Comparison of ENCODE assay signal across 13 cellular contexts in the genomic region with DNA sequence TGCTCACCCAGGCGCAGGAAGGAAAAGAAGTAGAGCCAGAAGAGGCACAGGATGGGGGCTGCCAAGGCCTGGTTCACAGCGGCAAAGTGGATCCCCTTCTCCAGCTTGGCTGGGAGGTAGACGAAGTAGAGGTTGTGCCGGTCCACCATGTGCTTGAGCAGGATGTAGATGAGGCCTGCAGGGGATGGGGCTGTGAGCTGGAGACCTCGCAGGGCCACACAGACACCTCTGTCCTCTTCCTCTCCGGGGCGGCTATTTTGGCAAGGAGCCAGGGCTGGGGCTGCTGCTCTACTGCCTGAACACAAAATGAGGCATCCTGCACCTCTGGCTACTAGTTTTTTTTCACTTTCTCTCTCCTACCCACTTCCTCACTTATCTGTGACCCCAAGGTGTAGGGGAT. TPM values are rescaled to one million over a fixed set of nuclear protein-coding genes. Genes with fewer than 3 reads are reported as not detected.
A peak's percentile ranks its signal among the peaks of the same experiment; 100 is the strongest.
DNase-seq lines count a peak whose midpoint lies in the region; ATAC-seq and TF ChIP-seq lines count a peak whose summit lies in the region.
"Had no signal": no experiment of that assay in that cellular context is flagged by ENCODE, and none has a peak within 500 bp of the region (broad histone marks: within the 10 kb centered on the region; RNA-seq: fewer than 3 reads in every experiment).

No MANE protein-coding gene starts in this region.

- ATAC-seq in HG02678 (IDR thresholded peaks at IDR 0.05; ENCODE audit: unreplicated experiment) (no peak), HG03342 (IDR thresholded peaks at IDR 0.05; ENCODE audit: unreplicated experiment) (no peak), gastroesophageal sphincter (no peak)
- ATAC-seq: foreskin keratinocyte, GM23338 had no signal

- peaks cover 26 to 53% (median 42%) of the 10 kb centered on the region in 4 donors for H3K4me1 Mint-ChIP-seq in CD4-positive, alpha-beta memory T cell
- peaks cover 29% of the 10 kb centered on the region for H3K4me1 Mint-ChIP-seq in nephron

- 93% methylated on average over 2 of the region's 7 CpGs; no CpG with 5 or more reads in 1 of the 2 donors for WGBS in gastroesophageal sphincter (ENCODE audit: low coverage in 1 of 2), 2 donors

- TF ChIP-seq POLR2A in gastroesophageal sphincter (IDR thresholded peaks at IDR 0.05): no peak

- H3K9ac ChIP-seq in MM.1S (ENCODE audit: low read length): no peak overlapping the region

- H3F3A ChIP-seq in MM.1S (ENCODE audit: insufficient read depth, low read length): peaks cover 61% of the 10 kb centered on the region

- no peak overlapping the region for H3K4me3 ChIP-seq in CD4-positive, alpha-beta memory T cell (ENCODE audit: low read length in 2 of 2)
- H3K4me3 ChIP-seq in MM.1S (ENCODE audit: low read length) (no peak overlapping the region), gastroesophageal sphincter (no peak overlapping the region)
- H3K4me3 ChIP-seq: cardiac muscle cell, GM23338, PC-9 had no signal

- 0 out of 2 replicates have a peak overlapping the region, but pooled peaks have one; percentile 19 for H3K4me2 ChIP-seq in MM.1S (ENCODE audit: low read depth, low read length)
- H3K4me2 ChIP-seq: GM23338, PC-9 had no signal

- no peaks in the 10 kb centered on the region for H4K20me1 ChIP-seq in MM.1S (ENCODE audit: insufficient read depth, low read length)

- POLR2A ChIA-PET in CD4-positive, alpha-beta memory T cell (lab: Charles Lee; ENCODE audit: partially characterized antibody): interaction anchor here (1.1 to 6.3 kb wide), 6 partner anchors 16 to 382 kb away, joined by 4 to 39 read pairs (median 9); partner anchors contain the start of genes PYCR2, SRP9 and TMEM63A

- H3K9me3 ChIP-seq in CD4-positive, alpha-beta memory T cell (ENCODE audit: control insufficient read depth in 1 of 2, low read length in 2 of 2): no peaks in the 10 kb centered on the region
- H3K9me3 ChIP-seq in MM.1S (replicated peaks; ENCODE audit: insufficient read depth, low read length) (no peaks in the 10 kb centered on the region), gastroesophageal sphincter (no peaks in the 10 kb centered on the region)

- H3K27me3 Mint-ChIP-seq in CD4-positive, alpha-beta memory T cell: no peaks in the 10 kb centered on the region
- no peaks in the 10 kb centered on the region for H3K27me3 Mint-ChIP-seq in nephron (ENCODE audit: low read depth)

- no peak for TF ChIP-seq CTCF in MM.1S (IDR thresholded peaks at IDR 0.05; ENCODE audit: low read length)
- no peak for TF ChIP-seq CTCF in nephron (IDR thresholded peaks at IDR 0.05; ENCODE audit: unreplicated experiment in 3 of 3)
- no peak for TF ChIP-seq CTCF in gastroesophageal sphincter (IDR thresholded peaks at IDR 0.05)

- no peak for TF ChIP-seq EP300 in gastroesophageal sphincter (IDR thresholded peaks at IDR 0.05)

- no peaks in the 10 kb centered on the region for H3K27me3 ChIP-seq in CD4-positive, alpha-beta memory T cell (ENCODE audit: insufficient read depth, low read length)
- no peaks in the 10 kb centered on the region for H3K27me3 ChIP-seq in MM.1S (replicated peaks; ENCODE audit: insufficient read depth, low read length)
- H3K27me3 ChIP-seq in gastroesophageal sphincter: no peaks in the 10 kb centered on the region
- H3K27me3 ChIP-seq: cardiac muscle cell, foreskin keratinocyte had no signal

- intact Hi-C loops in CD4-positive, alpha-beta memory T cell (cut with micrococcal nuclease): loop anchor here (5.0 to 10.0 kb wide), 3 partner anchors 73 to 375 kb away; partner anchors contain the start of gene SRP9

- H2AFZ ChIP-seq in MM.1S (ENCODE audit: low read length): no peak overlapping the region
- H2AFZ ChIP-seq: GM23338, PC-9 had no signal

- peaks cover 51 to 82% of the 10 kb centered on the region in 2 donors for H3K36me3 Mint-ChIP-seq in CD4-positive, alpha-beta memory T cell
- H3K36me3 Mint-ChIP-seq in nephron (ENCODE audit: low read depth): peaks cover 57% of the 10 kb centered on the region

- peaks cover 79% of the 10 kb centered on the region for H3K36me3 ChIP-seq in CD4-positive, alpha-beta memory T cell (ENCODE audit: insufficient read depth, low read length)
- peaks cover 17% of the 10 kb centered on the region for H3K36me3 ChIP-seq in MM.1S (replicated peaks; ENCODE audit: insufficient read depth, low read length)
- peaks cover 0 to 92% of the 10 kb centered on the region in 2 donors for H3K36me3 ChIP-seq in gastroesophageal sphincter

- H3K4me1 ChIP-seq in CD4-positive, alpha-beta memory T cell (ENCODE audit: insufficient read depth, low read length): peaks cover 35% of the 10 kb centered on the region
- H3K4me1 ChIP-seq in MM.1S (ENCODE audit: low read length) (peaks cover 81% of the 10 kb centered on the region), gastroesophageal sphincter (peaks cover 0 to 47% (median 5%) of the 10 kb centered on the region in 3 donors)
- H3K4me1 ChIP-seq: foreskin keratinocyte had no signal

- CTCF ChIA-PET in CD4-positive, alpha-beta memory T cell (lab: Charles Lee; ENCODE audit: partially characterized antibody): interaction anchor here (1.4 to 1.8 kb wide), 3 partner anchors 32 to 72 kb away, joined by 3 to 6 read pairs (median 3); partner anchors contain the start of genes SRP9 and TMEM63A

- no peak for DNase-seq in CD4-positive, alpha-beta memory T cell
- DNase-seq in MM.1S: no peak
- no peak for DNase-seq in KG1 (lab: John Stamatoyannopoulos, UW)
- DNase-seq: foreskin keratinocyte, mammary epithelial cell, PC-9 had no signal

- peaks cover 31% of the 10 kb centered on the region for H3K79me2 ChIP-seq in MM.1S (ENCODE audit: low read length)

- H3K27ac ChIP-seq in CD4-positive, alpha-beta memory T cell (ENCODE audit: low read depth, low read length): peak overlapping the region; percentile 3
- H3K27ac ChIP-seq in MM.1S (ENCODE audit: low read length): peak overlapping the region; percentile 75; the same call in 1 of the 2 replicates
- peak overlapping the region; percentile 96 for H3K27ac ChIP-seq in angular gyrus (ENCODE audit: low read depth, low read length)
- peak overlapping the region in 1 of 4 donors; percentile 33 for H3K27ac ChIP-seq in gastroesophageal sphincter
- H3K27ac ChIP-seq: cardiac muscle cell, foreskin keratinocyte, PC-9 had no signal

- no peak overlapping the region for H3K4me3 Mint-ChIP-seq in CD4-positive, alpha-beta memory T cell
- H3K4me3 Mint-ChIP-seq in nephron: no peak overlapping the region
- H3K4me3 Mint-ChIP-seq: GM23338 had no signal

- H3K9me2 ChIP-seq in MM.1S (replicated peaks; ENCODE audit: insufficient read depth, low read length): no peaks in the 10 kb centered on the region

- no peaks in the 10 kb centered on the region for H3K9me3 Mint-ChIP-seq in CD4-positive, alpha-beta memory T cell
- H3K9me3 Mint-ChIP-seq in nephron: no peaks in the 10 kb centered on the region

- H3K27ac Mint-ChIP-seq in CD4-positive, alpha-beta memory T cell: peak overlapping the region; percentile 73 to 89 (median 81)
- peak overlapping the region; percentile 63 to 67 (median 64) for H3K27ac Mint-ChIP-seq in nephron
- H3K27ac Mint-ChIP-seq: GM23338 had no signal

RNA-seq across cellular contexts. Expression of gene TMEM63A, which starts 32.3 kb away (rescaled TPM):
- 100 to 1,000 TPM; 476 to 507 TPM for total RNA-seq in CD4-positive, alpha-beta memory T cell
- polyA plus RNA-seq in CD4-positive, alpha-beta memory T cell: 10 to 100 TPM; 46.2 to 79.5 TPM
- 10 to 100 TPM; 10.9 to 55.9 (median 23.8) TPM for total RNA-seq in gastroesophageal sphincter

RNA-seq across cellular contexts. Expression of gene LEFTY1, which starts 39.0 kb away (rescaled TPM):
- under 1 TPM; 0.55 to 0.75 TPM for total RNA-seq in CD4-positive, alpha-beta memory T cell
- polyA plus RNA-seq in CD4-positive, alpha-beta memory T cell: not detected
- 1 to 10 TPM in 1 of 4 donors, under 1 TPM in 1, not detected in 2; 0.35 to 1.4 TPM for total RNA-seq in gastroesophageal sphincter
- total RNA-seq: foreskin keratinocyte, mammary epithelial cell, PC-9 had no signal
- polyA plus RNA-seq: cardiac muscle cell, foreskin keratinocyte, mammary epithelial cell had no signal

RNA-seq across cellular contexts. Expression of gene EPHX1, which starts 40.0 kb away (rescaled TPM):
- 1 to 10 TPM; 2.1 to 3.0 TPM for total RNA-seq in CD4-positive, alpha-beta memory T cell
- polyA plus RNA-seq in CD4-positive, alpha-beta memory T cell: under 1 TPM; 0.34 to 0.56 TPM
- 100 to 1,000 TPM in 3 of 4 donors, 10 to 100 TPM in 1; 74.0 to 133 (median 101) TPM for total RNA-seq in gastroesophageal sphincter

Comparison
In these comparisons a context has a peak if more than half of its experiments do, and no peak if none do; other contexts are left out.
1. RNA of gene TMEM63A, which starts 32.3 kb away (total RNA-seq): 476 to 507 TPM in CD4-positive, alpha-beta memory T cell; 10.9 to 55.9 TPM in gastroesophageal sphincter; every median in the first group is over 4 times any median in the second.
2. RNA of gene EPHX1, which starts 40.0 kb away (total RNA-seq): 74.0 to 133 TPM in gastroesophageal sphincter; 2.1 to 3.0 TPM in CD4-positive, alpha-beta memory T cell; every median in the first group is over 10 times any median in the second.